In the genomic region with DNA sequence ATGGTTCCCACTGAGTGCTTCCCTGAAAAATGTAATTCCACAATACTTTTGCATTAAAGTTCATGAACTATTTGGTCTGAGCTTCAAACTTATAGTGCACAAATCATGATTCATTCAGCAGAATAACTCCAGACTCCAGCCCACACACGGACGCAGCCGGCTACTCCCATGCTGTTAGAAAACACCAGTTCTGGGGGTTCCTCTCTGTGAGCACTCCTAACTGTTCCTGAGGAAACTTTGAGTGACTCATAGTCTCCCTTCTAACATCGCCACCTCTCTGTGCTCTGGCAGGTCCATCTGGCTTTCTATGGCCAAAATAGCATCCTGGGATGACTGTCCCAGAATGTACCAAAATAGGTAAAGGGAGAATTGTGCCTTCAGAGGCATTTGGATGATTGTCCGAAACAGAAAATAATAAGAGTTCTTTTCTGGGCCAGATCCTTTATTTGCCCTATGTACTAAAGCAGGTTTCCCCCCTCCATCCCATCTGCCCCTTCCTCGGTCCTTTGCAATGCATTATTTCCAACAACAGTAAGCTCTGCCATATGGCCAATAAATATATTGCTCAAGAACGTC, we compare ENCODE assay signal across 15 cellular contexts. TPM values are rescaled to one million over a fixed set of nuclear protein-coding genes. Genes with fewer than 3 reads are reported as not detected.
DNase-seq lines count a peak whose midpoint lies in the region; ATAC-seq and TF ChIP-seq lines count a peak whose summit lies in the region.
"Had no signal": no experiment of that assay in that cellular context is flagged by ENCODE, and none has a peak within 500 bp of the region (broad histone marks: within the 10 kb centered on the region; RNA-seq: fewer than 3 reads in every experiment).

No MANE protein-coding gene starts in this region.

- no peaks in the 10 kb centered on the region for H3K36me3 ChIP-seq in GM23248 (ENCODE audit: low read depth)
- no peaks in the 10 kb centered on the region for H3K36me3 ChIP-seq in naive thymus-derived CD4-positive, alpha-beta T cell (ENCODE audit: control insufficient read depth in 2 of 3, insufficient read depth in 3 of 3, low read length in 3 of 3)

- no peaks in the 10 kb centered on the region; the same call in 1 of the 2 replicates for H3K27me3 ChIP-seq in GM23248 (replicated peaks; ENCODE audit: insufficient read depth)
- H3K27me3 ChIP-seq in naive thymus-derived CD4-positive, alpha-beta T cell (ENCODE audit: control insufficient read depth in 2 of 2, insufficient read depth in 2 of 2, low read length in 2 of 2), result no peaks in the 10 kb centered on the region

- H3K9me3 Mint-ChIP-seq in naive thymus-derived CD4-positive, alpha-beta T cell, result no peaks in the 10 kb centered on the region
- H3K9me3 Mint-ChIP-seq: activated CD8-positive, alpha-beta T cell treated with anti-CD3 and anti-CD28 coated beads for 36 hours had no signal

- ATAC-seq in T-helper 17 cell, result no peak
- no peak for ATAC-seq in naive thymus-derived CD4-positive, alpha-beta T cell
- ATAC-seq in HG02642 (IDR thresholded peaks at IDR 0.05; ENCODE audit: poor library complexity, unreplicated experiment), result no peak

- H3K4me3 ChIP-seq in AG10803 (ENCODE audit: low read length) (no peak overlapping the region), GM23248 (no peak overlapping the region), coronary artery (no peak overlapping the region)
- no peak overlapping the region for H3K4me3 ChIP-seq in naive thymus-derived CD4-positive, alpha-beta T cell (ENCODE audit: low read length)

- H3K27ac Mint-ChIP-seq in T-helper 17 cell, result no peak overlapping the region
- peak overlapping the region in 3 of 9 donors; percentile 15 to 64 (median 58) for H3K27ac Mint-ChIP-seq in naive thymus-derived CD4-positive, alpha-beta T cell
- H3K27ac Mint-ChIP-seq: activated CD8-positive, alpha-beta T cell treated with anti-CD3 and anti-CD28 coated beads for 36 hours had no signal

- H3K9me3 ChIP-seq in GM23248 (ENCODE audit: low read depth) (no peaks in the 10 kb centered on the region), T-helper 17 cell (ENCODE audit: control insufficient read depth, low read length, poor library complexity, severe bottlenecking) (no peaks in the 10 kb centered on the region)
- H3K9me3 ChIP-seq in naive thymus-derived CD4-positive, alpha-beta T cell (ENCODE audit: control insufficient read depth in 2 of 3, low read length in 3 of 3), result no peaks in the 10 kb centered on the region

- H3F3A ChIP-seq in GM23248 (ENCODE audit: insufficient read depth), result no peaks in the 10 kb centered on the region

- peak overlapping the region; percentile 34 for H3K4me2 ChIP-seq in GM23248 (ENCODE audit: unreplicated experiment)

- WGBS in GM23248 (ENCODE audit: low coverage in 1 of 2, low lambda C conversion rate in 2 of 2, missing lambda C conversion rate in 2 of 2), 2 experiments, result 20 to 27% methylated on average over 7 of the region's 7 CpGs

- CTCF ChIA-PET in naive thymus-derived CD4-positive, alpha-beta T cell (lab: Charles Lee), result interaction anchor here (0.8 to 2.3 kb wide), 9 partner anchors 10 to 168 kb away, joined by 3 to 12 read pairs (median 4); partner anchors contain the start of gene LY86

- no peaks in the 10 kb centered on the region for H3K9me2 ChIP-seq in GM23248 (ENCODE audit: insufficient read depth)

- H4K20me1 ChIP-seq in GM23248 (ENCODE audit: insufficient read depth), result no peaks in the 10 kb centered on the region

- H3K27me3 Mint-ChIP-seq in T-helper 17 cell, result peaks cover 64% of the 10 kb centered on the region
- peaks cover 0 to 19% (median 0%) of the 10 kb centered on the region in 5 donors for H3K27me3 Mint-ChIP-seq in naive thymus-derived CD4-positive, alpha-beta T cell

- POLR2A ChIA-PET in naive thymus-derived CD4-positive, alpha-beta T cell (lab: Charles Lee), result interaction anchor here (1.3 kb wide), 1 partner anchor 55 kb away, joined by 4 read pairs; no protein-coding TSS in a partner anchor

- H2AFZ ChIP-seq in GM23248, result no peak overlapping the region

- no peaks in the 10 kb centered on the region for H3K4me1 Mint-ChIP-seq in T-helper 17 cell
- peaks cover 0 to 45% (median 17%) of the 10 kb centered on the region in 7 donors for H3K4me1 Mint-ChIP-seq in naive thymus-derived CD4-positive, alpha-beta T cell

- intact Hi-C loops in naive thymus-derived CD4-positive, alpha-beta T cell (cut with micrococcal nuclease), result loop anchor here in 1 of 2 donors (2.0 to 5.0 kb wide), 2 partner anchors 169 to 1061 kb away; no protein-coding TSS in a partner anchor

- DNase-seq in AG10803 (ENCODE audit: low read depth) (peak; percentile 2), GM23248 (peak; percentile 59), T-helper 17 cell (no peak), inferior parietal cortex (ENCODE audit: extremely low spot score) (peak; percentile 66), NCI-H2196 treated with DMSO at 0.1 percent for 48 hours (lab: John Stamatoyannopoulos, UW; ENCODE audit: unreplicated experiment) (no peak), coronary artery (ENCODE audit: low spot score) (no peak)
- DNase-seq in naive thymus-derived CD4-positive, alpha-beta T cell, result no peak
- DNase-seq: GOT3 had no signal

- H3K36me3 Mint-ChIP-seq in T-helper 17 cell (ENCODE audit: low read depth), result peaks cover 3% of the 10 kb centered on the region
- H3K36me3 Mint-ChIP-seq in naive thymus-derived CD4-positive, alpha-beta T cell, result no peaks in the 10 kb centered on the region

- H3K4me1 ChIP-seq in GM23248 (ENCODE audit: insufficient read depth), result no peaks in the 10 kb centered on the region; the same call in 1 of the 2 replicates
- H3K4me1 ChIP-seq in naive thymus-derived CD4-positive, alpha-beta T cell (ENCODE audit: control insufficient read depth in 2 of 2, insufficient read depth in 2 of 2, low read length in 2 of 2), result peaks cover 0 to 4% of the 10 kb centered on the region in 2 donors

- in situ Hi-C loops in GM23248 (cut with MboI), result no loop called here

- H3K4me3 Mint-ChIP-seq in T-helper 17 cell, result peak overlapping the region; percentile 9
- no peak overlapping the region for H3K4me3 Mint-ChIP-seq in naive thymus-derived CD4-positive, alpha-beta T cell
- H3K4me3 Mint-ChIP-seq: activated CD8-positive, alpha-beta T cell treated with anti-CD3 and anti-CD28 coated beads for 36 hours had no signal

- H3K79me2 ChIP-seq in GM23248 (ENCODE audit: insufficient read depth), result no peaks in the 10 kb centered on the region

- TF ChIP-seq CTCF in AG10803 (conservative IDR thresholded peaks at IDR 0.05; ENCODE audit: low read length) (no peak), coronary artery (IDR thresholded peaks at IDR 0.05) (no peak)

- H3K27ac ChIP-seq in GM23248, result no peak overlapping the region
- no peak overlapping the region for H3K27ac ChIP-seq in coronary artery
- H3K27ac ChIP-seq in naive thymus-derived CD4-positive, alpha-beta T cell (ENCODE audit: low read depth, low read length), result no peak overlapping the region
- H3K27ac ChIP-seq: VCaP had no signal

- H3K9ac ChIP-seq in GM23248, result no peak overlapping the region

RNA-seq across cellular contexts. Expression of gene LY86, which starts 32.3 kb away (rescaled TPM):
- total RNA-seq in GM23248 (2014; rRNA removed; shearing (Covaris generic)), result not detected in 2 replicates
- 0.16 TPM in 1 of 2 replicates, not detected in the other for polyA plus RNA-seq in GM23248 (2016; fragmentation: Nextera tagmentation; extraction: Ambion mirVana)
- 1 to 10 TPM in 1 of 2 donors, under 1 TPM in 1; 0.73 to 1.6 TPM for total RNA-seq in T-helper 17 cell
- total RNA-seq in naive thymus-derived CD4-positive, alpha-beta T cell, result 10 to 100 TPM in 2 of 5 experiments, 1 to 10 TPM in 3; 1.5 to 19.6 (median 4.5) TPM
- 1 to 10 TPM; 5.4 to 9.7 TPM for polyA plus RNA-seq in naive thymus-derived CD4-positive, alpha-beta T cell
- total RNA-seq: endothelial cell of umbilical vein, HT-29, LHCN-M2 had no signal
- polyA plus RNA-seq: endothelial cell of umbilical vein, neural cell had no signal

Comparison
In these comparisons a context has a peak if more than half of its experiments do, and no peak if none do; other contexts are left out.
1. DNase-seq: peak in AG10803 (single experiment), GM23248 (single experiment) and inferior parietal cortex (single experiment); none in T-helper 17 cell (0 of 3), NCI-H2196 treated with DMSO at 0.1 percent for 48 hours (single experiment), coronary artery (single experiment) and naive thymus-derived CD4-positive, alpha-beta T cell (0 of 9).